16 cellular contexts compared by ENCODE assay signal in genomic region chr1:179287456-179287855, GRCh38. TPM values are rescaled to one million over a fixed set of nuclear protein-coding genes. Genes with fewer than 3 reads are reported as not detected.
DNase-seq lines count a peak whose midpoint lies in the region; ATAC-seq and TF ChIP-seq lines count a peak whose summit lies in the region.
"Had no signal": no experiment of that assay in that cellular context is flagged by ENCODE, and none has a peak within 500 bp of the region (broad histone marks: within the 10 kb centered on the region; RNA-seq: fewer than 3 reads in every experiment).

No MANE protein-coding gene starts in this region.

- H3K36me3 ChIP-seq in mammary epithelial cell (ENCODE audit: insufficient read depth, low read length), result no peaks in the 10 kb centered on the region

- 97% methylated on average over 3 of the region's 3 CpGs for WGBS in mammary epithelial cell (ENCODE audit: low coverage, missing lambda C conversion rate)

- DNase-seq in MCF 10A (ENCODE audit: unreplicated experiment), result peak; percentile 14
- DNase-seq in mammary epithelial cell, result no peak
- DNase-seq in kidney glomerular epithelial cell (lab: John Stamatoyannopoulos, UW), result peak; percentile 46
- no peak for DNase-seq in progenitor cell of endocrine pancreas (ENCODE audit: low spot score, unreplicated experiment)
- DNase-seq in NCI-H524 (lab: John Stamatoyannopoulos, UW), result no peak
- no peak for DNase-seq in NCI-H1930 (lab: John Stamatoyannopoulos, UW)
- DNase-seq in NCI-H1436 (lab: John Stamatoyannopoulos, UW), result no peak
- DNase-seq: 8988T; CD8-positive, alpha-beta T cell; DND-41; KBM-7; NCI-H146; NCI-H2081 treated with DMSO at 0.1 percent for 48 hours; NCI-H510A treated with DMSO at 0.1 percent for 48 hours had no signal

- no peak overlapping the region for H3K4me3 ChIP-seq in mammary epithelial cell (replicated peaks in 1 of 3; ENCODE audit: insufficient read depth in 1 of 3, low read depth in 2 of 3, low read length in 3 of 3)

- H3K4me3 Mint-ChIP-seq in MCF 10A (ENCODE audit: unreplicated experiment) (no peak overlapping the region), progenitor cell of endocrine pancreas (ENCODE audit: low read depth) (no peak overlapping the region)
- H3K4me3 Mint-ChIP-seq: CD8-positive, alpha-beta T cell had no signal

- H3K79me2 ChIP-seq in mammary epithelial cell (ENCODE audit: insufficient read depth, low read length), result no peaks in the 10 kb centered on the region

- peaks cover 5% of the 10 kb centered on the region for H3K4me1 Mint-ChIP-seq in MCF 10A (ENCODE audit: insufficient read depth, unreplicated experiment)
- peaks cover 18% of the 10 kb centered on the region for H3K4me1 Mint-ChIP-seq in progenitor cell of endocrine pancreas (ENCODE audit: low read depth)

- dilution Hi-C loops in mammary epithelial cell (cut with HindIII; ENCODE audit: low sequenced_read_pairs), result loop anchor here (10.0 kb wide), 1 partner anchor 67 kb away; no protein-coding TSS in a partner anchor

- no peak overlapping the region for H2AFZ ChIP-seq in mammary epithelial cell (ENCODE audit: low read depth, low read length)

- H3K4me1 ChIP-seq in mammary epithelial cell (ENCODE audit: insufficient read depth, low read length), result no peaks in the 10 kb centered on the region

- H3K9me3 Mint-ChIP-seq in MCF 10A (ENCODE audit: unreplicated experiment), result no peaks in the 10 kb centered on the region
- H3K9me3 Mint-ChIP-seq in progenitor cell of endocrine pancreas (ENCODE audit: low read depth), result peaks cover 3% of the 10 kb centered on the region
- H3K9me3 Mint-ChIP-seq: CD8-positive, alpha-beta T cell had no signal

- in situ Hi-C loops in mammary epithelial cell (cut with MboI; ENCODE audit: low sequenced_read_pairs in 2 of 2), result no loop called here

- ATAC-seq in HG02884 (IDR thresholded peaks at IDR 0.05; ENCODE audit: unreplicated experiment), result no peak
- ATAC-seq: CD8-positive, alpha-beta T cell; Panc1 had no signal

- no peaks in the 10 kb centered on the region for H4K20me1 ChIP-seq in mammary epithelial cell (ENCODE audit: insufficient read depth, low read length)

- no peaks in the 10 kb centered on the region for H3K9me3 ChIP-seq in mammary epithelial cell (replicated peaks; ENCODE audit: insufficient read depth, low read length)

- H3K36me3 Mint-ChIP-seq in MCF 10A (ENCODE audit: insufficient read depth, unreplicated experiment) (no peaks in the 10 kb centered on the region), progenitor cell of endocrine pancreas (ENCODE audit: insufficient read depth) (no peaks in the 10 kb centered on the region)
- H3K36me3 Mint-ChIP-seq: CD8-positive, alpha-beta T cell had no signal

- BruUV-seq in MCF 10A (replicated peaks; lab: Mats Ljungman, UMichigan) (no TSS peak), mammary epithelial cell (replicated peaks; lab: Mats Ljungman, UMichigan) (no TSS peak)

- H3K27ac ChIP-seq in mammary epithelial cell (ENCODE audit: insufficient read depth, low read depth, low read length), result no peak overlapping the region

- H3K9ac ChIP-seq in mammary epithelial cell (ENCODE audit: insufficient read depth, low read length), result no peak overlapping the region

- intact Hi-C loops in MCF 10A (cut with micrococcal nuclease), result no loop called here
- intact Hi-C loops in mammary epithelial cell (cut with micrococcal nuclease), result no loop called here

- H3K27ac Mint-ChIP-seq in MCF 10A (ENCODE audit: low read depth, unreplicated experiment) (no peak overlapping the region), progenitor cell of endocrine pancreas (peak overlapping the region; percentile 66)
- H3K27ac Mint-ChIP-seq: CD8-positive, alpha-beta T cell had no signal

- H3K27me3 ChIP-seq in mammary epithelial cell (ENCODE audit: insufficient read depth, low read length), result no peaks in the 10 kb centered on the region

- CTCF ChIA-PET in MCF 10A (lab: Yijun Ruan, JAX), result interaction anchor here (0.6 to 1.5 kb wide), 2 partner anchors 7 to 36 kb away, joined by 3 to 7 read pairs; no protein-coding TSS in a partner anchor
- CTCF ChIA-PET in mammary epithelial cell (lab: Charles Lee; ENCODE audit: low non-redundant PET), result no interaction called here

- no peak for TF ChIP-seq CTCF in MCF 10A (IDR thresholded peaks at IDR 0.05; ENCODE audit: unreplicated experiment)
- no peak for TF ChIP-seq CTCF in mammary epithelial cell (conservative IDR thresholded peaks at IDR 0.05 in 1 of 2, IDR thresholded peaks at IDR 0.05 in 1 of 2; ENCODE audit: extremely low read depth in 1 of 2, insufficient read depth in 1 of 2, low read depth in 1 of 2, low read length in 2 of 2)
- TF ChIP-seq CTCF in progenitor cell of endocrine pancreas (IDR thresholded peaks at IDR 0.05; ENCODE audit: unreplicated experiment), result no peak

- POLR2A ChIA-PET in MCF 10A (lab: Yijun Ruan, JAX), result no interaction called here

- H3K27me3 Mint-ChIP-seq in MCF 10A (ENCODE audit: insufficient read depth, unreplicated experiment) (no peaks in the 10 kb centered on the region), progenitor cell of endocrine pancreas (no peaks in the 10 kb centered on the region)

- H3K4me2 ChIP-seq in mammary epithelial cell (ENCODE audit: insufficient read depth, low read depth, low read length), result no peak overlapping the region

RNA-seq across cellular contexts. Expression of gene SOAT1, which starts 6.1 kb away (rescaled TPM):
- 28.4 and 39.7 TPM in 2 replicates for total RNA-seq in MCF 10A (2022)
- 10 to 100 TPM; 22.3 to 40.3 TPM for total RNA-seq in mammary epithelial cell
- 18.2 TPM for polyA plus RNA-seq in mammary epithelial cell
- polyA minus RNA-seq in mammary epithelial cell, result 24.5 TPM
- 61.1 and 61.5 TPM in 2 replicates for total RNA-seq in progenitor cell of endocrine pancreas

RNA-seq across cellular contexts. Expression of gene ABL2, which starts 58.0 kb away (rescaled TPM):
- 109 and 160 TPM in 2 replicates for total RNA-seq in MCF 10A (2022)
- total RNA-seq in mammary epithelial cell, result 100 to 1,000 TPM in 1 of 2 donors, 10 to 100 TPM in 1; 78.2 to 161 TPM
- 22.4 TPM for polyA plus RNA-seq in mammary epithelial cell
- polyA minus RNA-seq in mammary epithelial cell, result 75.0 TPM
- total RNA-seq in progenitor cell of endocrine pancreas, result 23.7 and 25.1 TPM in 2 replicates

Comparison
In these comparisons a context has a peak if more than half of its experiments do, and no peak if none do; other contexts are left out.
1. DNase-seq: peak in MCF 10A (single experiment) and kidney glomerular epithelial cell (single experiment); none in mammary epithelial cell (single experiment), progenitor cell of endocrine pancreas (single experiment), NCI-H524 (0 of 2), NCI-H1930 (0 of 2) and NCI-H1436 (single experiment).